Comparison of ENCODE assay signal across 22 cellular contexts in the genomic region with DNA sequence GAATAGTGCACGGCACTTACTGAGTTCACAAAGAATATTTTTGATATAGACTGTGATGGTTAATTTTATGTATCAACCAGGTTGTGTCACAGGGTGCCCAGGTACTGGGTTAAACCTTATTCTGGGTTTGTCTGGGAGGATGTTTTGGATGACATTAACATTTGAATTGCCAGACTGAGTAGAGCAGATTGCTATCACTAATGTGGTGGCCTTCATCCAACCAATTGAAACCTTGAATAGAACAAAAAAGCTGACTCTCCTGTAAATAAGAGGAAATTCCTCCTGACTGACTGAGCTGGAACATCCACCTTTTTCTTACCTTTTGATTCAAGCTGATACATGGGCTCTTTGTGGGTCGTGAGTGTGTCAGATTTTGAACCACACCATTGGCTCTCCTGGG.
"Had no signal": no experiment of that assay in that cellular context is flagged by ENCODE, and none has a peak within 500 bp of the region (broad histone marks: within the 10 kb centered on the region; RNA-seq: fewer than 3 reads in every experiment).

No MANE protein-coding gene starts in this region.

- H3K27me3 ChIP-seq: brain microvascular endothelial cell, colonic mucosa had no signal

- DNase-seq: activated CD4-positive, alpha-beta T cell treated with anti-CD3 and anti-CD28 coated beads for 48 hours; activated CD4-positive, alpha-beta T cell treated with anti-CD3 and anti-CD28 coated beads, Interleukin-2, amount 50 U/mL, for 1 hour; activated CD4-positive, alpha-beta T cell treated with anti-CD3 and anti-CD28 coated beads, Interleukin-2, amount 50 U/mL, for 48 hours; activated CD8-positive, alpha-beta memory T cell treated with anti-CD3 and anti-CD28 coated beads for 24 hours; activated CD8-positive, alpha-beta T cell treated with anti-CD3 and anti-CD28 coated beads for 36 hours; activated effector memory CD4-positive, alpha-beta T cell treated with Interleukin-2 at 50 U/mL for 16 hours; activated gamma-delta T cell treated with Interleukin-2 at 50 U/mL for 16 hours; activated naive CD4-positive, alpha-beta T cell treated with anti-CD3 and anti-CD28 coated beads, Interleukin-2, amount 50 U/mL, for 16 hours; activated naive CD4-positive, alpha-beta T cell treated with Interleukin-2 at 50 U/mL for 16 hours; activated T-cell treated with anti-CD3 and anti-CD28 coated beads, Interleukin-2, amount 50 U/mL, for 4 hours; amniotic stem cell; anterior cingulate cortex; brain microvascular endothelial cell; central memory CD4-positive, alpha-beta T cell; cerebellar nuclear complex; colonic mucosa; effector CD8-positive, alpha-beta T cell; head of caudate nucleus; T-helper 2 cell had no signal

- ATAC-seq: activated CD8-positive, alpha-beta T cell treated with anti-CD3 and anti-CD28 coated beads for 36 hours; activated T-cell treated with anti-CD3 and anti-CD28 coated beads, Interleukin-2, amount 50 U/mL, for 4 hours; activated T-helper 17 cell treated with anti-CD3 and anti-CD28 coated beads, Interleukin-2, amount 50 U/mL, for 72 hours; esophagus mucosa had no signal

- H3K36me3 ChIP-seq: brain microvascular endothelial cell, colonic mucosa had no signal

- H3K4me3 ChIP-seq: colonic mucosa had no signal

- FAIRE-seq: astrocyte had no signal

- H3K9me3 ChIP-seq: colonic mucosa had no signal

- H3K27ac ChIP-seq: brain microvascular endothelial cell, colonic mucosa had no signal

- H3K4me1 ChIP-seq: colonic mucosa had no signal
